ENCODE assay signal across 21 cellular contexts in the genomic region with DNA sequence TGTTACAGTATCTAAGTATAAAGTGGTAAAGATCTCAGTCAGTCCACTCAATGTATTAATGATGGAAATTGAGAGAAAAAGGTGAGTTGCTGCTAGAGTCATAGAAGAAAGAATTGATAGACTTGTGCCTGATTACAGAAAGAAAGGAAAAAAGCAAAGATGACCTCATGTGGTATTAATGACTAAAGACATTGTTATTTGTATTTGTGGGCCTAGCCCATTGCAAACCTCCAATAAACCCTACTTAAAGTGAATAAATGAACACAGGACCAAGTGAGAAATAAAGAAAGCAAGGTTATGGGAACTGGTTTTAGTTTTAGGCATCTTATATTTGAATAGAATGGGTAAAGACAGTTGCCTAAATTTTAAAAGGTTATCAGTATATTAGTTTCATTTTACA.
"Had no signal": no experiment of that assay in that cellular context is flagged by ENCODE, and none has a peak within 500 bp of the region (broad histone marks: within the 10 kb centered on the region; RNA-seq: fewer than 3 reads in every experiment).

No MANE protein-coding gene starts in this region.

- H3K4me3 ChIP-seq: adrenal gland, esophagus squamous epithelium, gastroesophageal sphincter, hepatocyte, lower lobe of right lung, neural progenitor cell, smooth muscle cell, transverse colon had no signal

- H3K4me3 Mint-ChIP-seq: activated CD4-positive, alpha-beta T cell treated with anti-CD3 and anti-CD28 coated beads, Interleukin-2, amount 10 ng/mL, durations not matched to agents 7 days and 5 days; activated naive CD4-positive, alpha-beta T cell treated with anti-CD3 and anti-CD28 coated beads, Interleukin-2, amount 10 ng/mL, durations not matched to agents 7 days and 5 days; neural progenitor cell; stimulated activated memory B cell treated with anti-CD40 and anti-IgM and Interleukin-4, amounts not matched to agents 10 μg/mL and 1 μg/mL and 100 μg/mL, for 72 hours had no signal

- H3K9ac ChIP-seq: neural progenitor cell, parathyroid adenoma had no signal

- H3K36me3 Mint-ChIP-seq: activated naive CD4-positive, alpha-beta T cell treated with anti-CD3 and anti-CD28 coated beads, Interleukin-2, amount 10 ng/mL, durations not matched to agents 7 days and 5 days; neural progenitor cell; stimulated activated memory B cell treated with anti-CD40 and anti-IgM and Interleukin-4, amounts not matched to agents 10 μg/mL and 1 μg/mL and 100 μg/mL, for 72 hours had no signal

- H3K36me3 ChIP-seq: adrenal gland, esophagus squamous epithelium, gastroesophageal sphincter, lower lobe of right lung, neural progenitor cell, transverse colon had no signal

- H3K4me2 ChIP-seq: hepatocyte, neural progenitor cell, smooth muscle cell had no signal

- H3K9me3 ChIP-seq: adrenal gland, esophagus squamous epithelium, gastroesophageal sphincter, lower lobe of right lung, transverse colon had no signal

- H3K4me1 ChIP-seq: adrenal gland, esophagus squamous epithelium, gastroesophageal sphincter, lower lobe of right lung, neural progenitor cell, parathyroid adenoma, transverse colon had no signal

- H3K27me3 ChIP-seq: adrenal gland, esophagus squamous epithelium, gastroesophageal sphincter, hepatocyte, neural progenitor cell, transverse colon had no signal

- H2AFZ ChIP-seq: hepatocyte, neural progenitor cell, parathyroid adenoma had no signal

- H3K27ac ChIP-seq: adrenal gland, esophagus squamous epithelium, gastroesophageal sphincter, hepatocyte, lower lobe of right lung, neural progenitor cell, parathyroid adenoma, transverse colon had no signal

- H3K4me1 Mint-ChIP-seq: activated CD4-positive, alpha-beta T cell treated with anti-CD3 and anti-CD28 coated beads, Interleukin-2, amount 10 ng/mL, durations not matched to agents 7 days and 5 days; activated naive CD4-positive, alpha-beta T cell treated with anti-CD3 and anti-CD28 coated beads, Interleukin-2, amount 10 ng/mL, durations not matched to agents 7 days and 5 days; neural progenitor cell; stimulated activated memory B cell treated with anti-CD40 and anti-IgM and Interleukin-4, amounts not matched to agents 10 μg/mL and 1 μg/mL and 100 μg/mL, for 72 hours had no signal

- H3K9me3 Mint-ChIP-seq: neural progenitor cell; stimulated activated memory B cell treated with anti-CD40 and anti-IgM and Interleukin-4, amounts not matched to agents 10 μg/mL and 1 μg/mL and 100 μg/mL, for 72 hours had no signal

- H3K79me2 ChIP-seq: hepatocyte, parathyroid adenoma had no signal

- H3K27me3 Mint-ChIP-seq: activated CD4-positive, alpha-beta T cell treated with anti-CD3 and anti-CD28 coated beads, Interleukin-2, amount 10 ng/mL, durations not matched to agents 7 days and 5 days; activated naive CD4-positive, alpha-beta T cell treated with anti-CD3 and anti-CD28 coated beads, Interleukin-2, amount 10 ng/mL, durations not matched to agents 7 days and 5 days; stimulated activated memory B cell treated with anti-CD40 and anti-IgM and Interleukin-4, amounts not matched to agents 10 μg/mL and 1 μg/mL and 100 μg/mL, for 72 hours had no signal

- DNase-seq: activated CD4-positive, alpha-beta T cell treated with anti-CD3 and anti-CD28 coated beads, Interleukin-2, amount 10 ng/mL, durations not matched to agents 7 days and 5 days; activated CD4-positive, CD25-positive, alpha-beta regulatory T cell; activated CD8-positive, alpha-beta memory T cell treated with anti-CD3 and anti-CD28 coated beads for 24 hours; activated naive CD4-positive, alpha-beta T cell treated with anti-CD3 and anti-CD28 coated beads, Interleukin-2, amount 10 ng/mL, durations not matched to agents 7 days and 5 days; adrenal gland; esophagus squamous epithelium; left cardiac atrium; lower lobe of right lung; midbrain; substantia nigra; T-helper 2 cell; transverse colon had no signal

- H3K27ac Mint-ChIP-seq: activated CD4-positive, alpha-beta T cell treated with anti-CD3 and anti-CD28 coated beads, Interleukin-2, amount 10 ng/mL, durations not matched to agents 7 days and 5 days; activated naive CD4-positive, alpha-beta T cell treated with anti-CD3 and anti-CD28 coated beads, Interleukin-2, amount 10 ng/mL, durations not matched to agents 7 days and 5 days; activated T-helper 2 cell treated with anti-CD3 and anti-CD28 coated beads, Interferon-gamma antibody, Interleukin-2, Interleukin-4, amounts not matched to agents 10 μg/mL and 5 μg/mL and 100 μg/mL, durations not matched to agents 14 hours and 24 hours and 36 hours; neural progenitor cell; stimulated activated memory B cell treated with anti-CD40 and anti-IgM and Interleukin-4, amounts not matched to agents 10 μg/mL and 1 μg/mL and 100 μg/mL, for 72 hours had no signal

- FAIRE-seq: endometrium, TTC549 had no signal
